ENCODE assay signal across 1 cellular context in the genomic region with DNA sequence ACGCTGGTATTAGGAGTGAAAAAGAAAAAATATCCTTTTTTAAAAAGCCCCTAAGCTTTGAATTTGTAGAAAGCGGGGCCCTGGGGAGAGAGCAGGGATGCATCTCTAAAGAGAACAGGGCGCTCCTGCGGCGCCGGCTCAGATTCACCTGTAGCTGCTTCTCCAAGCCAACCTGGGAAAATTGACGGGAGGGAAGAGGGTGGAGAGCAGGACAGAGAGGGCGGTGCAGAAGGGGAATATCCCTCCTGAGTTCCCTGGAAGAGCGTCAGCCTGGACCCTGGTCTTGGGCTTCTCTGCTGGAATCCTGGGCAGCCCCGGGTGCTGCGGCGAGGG.
TF ChIP-seq lines count a peak whose summit lies in the region.

No MANE protein-coding gene starts in this region.

TF ChIP-seq in endothelial cell of umbilical vein, 7 proteins besides CTCF, POLR2A, EP300 and RAD21:
- TF ChIP-seq MYC (IDR thresholded peaks at IDR 0.05; ENCODE audit: low read depth, low read length): no peak
- no peak for TF ChIP-seq EZH2 (IDR thresholded peaks at IDR 0.05; ENCODE audit: borderline replicate concordance, low read depth, low read length, severe bottlenecking)
